Comparison of ENCODE assay signal across 11 cellular contexts in the genomic region with DNA sequence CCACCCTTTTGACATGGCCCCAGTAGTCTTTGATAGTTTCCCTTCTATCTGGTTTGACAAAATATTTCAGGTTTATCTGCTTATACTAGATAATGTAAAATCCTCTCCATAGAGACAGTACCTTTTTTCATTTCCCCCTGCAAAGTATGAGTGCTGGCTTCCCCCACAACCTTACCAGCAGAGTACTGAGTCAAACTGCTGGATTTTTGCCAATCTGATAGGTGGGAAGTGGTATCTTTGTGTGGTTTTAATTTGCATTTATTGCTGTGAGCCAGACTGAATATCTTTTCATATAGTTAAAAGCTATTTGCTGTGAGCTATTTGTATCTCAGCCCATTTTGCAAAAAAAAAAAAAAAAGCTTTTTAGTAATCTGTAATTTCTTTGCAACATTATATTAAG. TPM values are rescaled to one million over a fixed set of nuclear protein-coding genes. Genes with fewer than 3 reads are reported as not detected.
DNase-seq lines count a peak whose midpoint lies in the region; ATAC-seq lines count a peak whose summit lies in the region.
"Had no signal": no experiment of that assay in that cellular context is flagged by ENCODE, and none has a peak within 500 bp of the region (broad histone marks: within the 10 kb centered on the region; RNA-seq: fewer than 3 reads in every experiment).

No MANE protein-coding gene starts in this region.

- ATAC-seq in activated T-cell treated with anti-CD3 and anti-CD28 coated beads, Interleukin-2, amount 50 U/mL, for 4 hours: peak; percentile 97 to 98
- ATAC-seq in GM18498 (IDR thresholded peaks at IDR 0.05; ENCODE audit: unreplicated experiment): no peak
- ATAC-seq in HG03135 (IDR thresholded peaks at IDR 0.05; ENCODE audit: unreplicated experiment): no peak
- ATAC-seq: gastroesophageal sphincter, left ventricle myocardium superior had no signal

- H3K36me3 Mint-ChIP-seq in activated T-cell treated with anti-CD3 and anti-CD28 coated beads, Interleukin-2, amount 50 U/mL, for 4 hours (ENCODE audit: insufficient read depth): peaks cover 3% of the 10 kb centered on the region

- no peak overlapping the region for H3K4me3 Mint-ChIP-seq in activated T-cell treated with anti-CD3 and anti-CD28 coated beads, Interleukin-2, amount 50 U/mL, for 4 hours

- peaks cover 12% of the 10 kb centered on the region for H3K27me3 Mint-ChIP-seq in activated T-cell treated with anti-CD3 and anti-CD28 coated beads, Interleukin-2, amount 50 U/mL, for 4 hours (ENCODE audit: low read depth)

- peaks cover 39% of the 10 kb centered on the region for H3K9me3 Mint-ChIP-seq in activated T-cell treated with anti-CD3 and anti-CD28 coated beads, Interleukin-2, amount 50 U/mL, for 4 hours

- H3K4me1 Mint-ChIP-seq in activated T-cell treated with anti-CD3 and anti-CD28 coated beads, Interleukin-2, amount 50 U/mL, for 4 hours (ENCODE audit: low read depth): peaks cover 21% of the 10 kb centered on the region

- no peak for DNase-seq in activated T-cell treated with anti-CD3 and anti-CD28 coated beads, Interleukin-2, amount 50 U/mL, for 4 hours
- DNase-seq in activated T-cell treated with anti-CD3 and anti-CD28 coated beads, Interleukin-2, amount 50 U/mL, for 1 hour: no peak
- DNase-seq in HT1080 (ENCODE audit: low read depth) (peak; percentile 64), putamen (ENCODE audit: low spot score) (peak; percentile 73), D341Med (ENCODE audit: low spot score) (no peak)
- peak; percentile 9 for DNase-seq in activated gamma-delta T cell treated with anti-CD3 and anti-CD28 coated beads, Interleukin-2, amount 50 U/mL, for 16 hours (ENCODE audit: low read depth)
- DNase-seq: left ventricle myocardium superior, Peyer's patch had no signal

RNA-seq across cellular contexts. Expression of a gene that starts 32.1 kb away (rescaled TPM):
- 1 to 10 TPM; 3.2 to 6.7 (median 3.7) TPM for total RNA-seq in activated T-cell treated with anti-CD3 and anti-CD28 coated beads, Interleukin-2, amount 50 U/mL, for 4 hours
- 3.8 and 7.1 TPM in 2 replicates for total RNA-seq in HT1080 (2014; rRNA removed; shearing (Covaris generic))
- 3.7 and 6.9 TPM in 2 replicates for polyA plus RNA-seq in HT1080 (2015; cell fraction: cytosol; rRNA removed)
- polyA plus RNA-seq in HT1080 (2015; cell fraction: nucleus; rRNA removed): 14.6 and 14.7 TPM in 2 replicates

Comparison
In these comparisons a context has a peak if more than half of its experiments do, and no peak if none do; other contexts are left out.
1. ATAC-seq: peak in activated T-cell treated with anti-CD3 and anti-CD28 coated beads, Interleukin-2, amount 50 U/mL, for 4 hours (2 of 2); none in GM18498 (single experiment) and HG03135 (single experiment).
2. DNase-seq: peak in HT1080 (single experiment), activated gamma-delta T cell treated with anti-CD3 and anti-CD28 coated beads, Interleukin-2, amount 50 U/mL, for 16 hours (single experiment) and putamen (single experiment); none in activated T-cell treated with anti-CD3 and anti-CD28 coated beads, Interleukin-2, amount 50 U/mL, for 4 hours (single experiment), activated T-cell treated with anti-CD3 and anti-CD28 coated beads, Interleukin-2, amount 50 U/mL, for 1 hour (single experiment) and D341Med (single experiment).